Comparison of ENCODE assay signal across 2 cellular contexts in genomic region chr3:120928991-120929390, GRCh38.
TF ChIP-seq lines count a peak whose summit lies in the region.

No MANE protein-coding gene starts in this region.

TF ChIP-seq in GM23338, 12 proteins besides CTCF, POLR2A, EP300 and RAD21:
- TF ChIP-seq ZNF462 (CRISPR knock-in tag; IDR thresholded peaks at IDR 0.05) (no peak), JUNB (IDR thresholded peaks at IDR 0.05; ENCODE audit: unreplicated experiment) (no peak), POLR2AphosphoS5 (IDR thresholded peaks at IDR 0.05; ENCODE audit: low read depth) (no peak), REST (IDR thresholded peaks at IDR 0.05; ENCODE audit: unreplicated experiment) (no peak), ZNF114 (CRISPR knock-in tag; IDR thresholded peaks at IDR 0.05) (no peak), ETS1 (IDR thresholded peaks at IDR 0.05) (no peak), CREB1 (CRISPR knock-in tag; IDR thresholded peaks at IDR 0.05; ENCODE audit: low read depth) (no peak), STAT1 (IDR thresholded peaks at IDR 0.05; ENCODE audit: unreplicated experiment) (no peak), ZNF331 (CRISPR knock-in tag; IDR thresholded peaks at IDR 0.05; ENCODE audit: low read depth) (no peak), EZH2phosphoT487 (IDR thresholded peaks at IDR 0.05; ENCODE audit: unreplicated experiment) (no peak), NANOG (IDR thresholded peaks at IDR 0.05; ENCODE audit: borderline replicate concordance) (no peak), EZH2 (IDR thresholded peaks at IDR 0.05; ENCODE audit: low read depth, unreplicated experiment) (no peak)

TF ChIP-seq in WTC11, 78 proteins besides CTCF, POLR2A, EP300 and RAD21 (continued from another document):
- TF ChIP-seq HMGXB4 (CRISPR knock-in tag; IDR thresholded peaks at IDR 0.05) (no peak), PREB (CRISPR knock-in tag; IDR thresholded peaks at IDR 0.05; ENCODE audit: borderline replicate concordance) (no peak), ZNF416 (CRISPR knock-in tag; IDR thresholded peaks at IDR 0.05) (no peak), ZNF121 (CRISPR knock-in tag; IDR thresholded peaks at IDR 0.05) (no peak), ZNF263 (CRISPR knock-in tag; IDR thresholded peaks at IDR 0.05; ENCODE audit: low read depth) (no peak)
